ENCODE assay signal across 21 cellular contexts in genomic region chr9:31166516-31166915, GRCh38.
DNase-seq lines count a peak whose midpoint lies in the region; ATAC-seq and TF ChIP-seq lines count a peak whose summit lies in the region.
"Had no signal": no experiment of that assay in that cellular context is flagged by ENCODE, and none has a peak within 500 bp of the region (broad histone marks: within the 10 kb centered on the region; RNA-seq: fewer than 3 reads in every experiment).

No MANE protein-coding gene starts in this region.

- H3K36me3 Mint-ChIP-seq in stimulated activated effector memory CD8-positive, alpha-beta T cell treated with anti-CD3 and anti-CD28 coated beads, Interleukin-12 subunit alpha, Interleukin-12 subunit beta, amount 100 ng/mL, for 72 hours, result no peaks in the 10 kb centered on the region
- no peaks in the 10 kb centered on the region for H3K36me3 Mint-ChIP-seq in activated CD8-positive, alpha-beta memory T cell treated with anti-CD3 and anti-CD28 coated beads, Interleukin-2, amount 10 ng/mL, durations not matched to agents 7 days and 5 days
- H3K36me3 Mint-ChIP-seq in activated naive CD4-positive, alpha-beta T cell treated with anti-CD3 and anti-CD28 coated beads for 36 hours (ENCODE audit: low read depth), result no peaks in the 10 kb centered on the region
- H3K36me3 Mint-ChIP-seq: CD14-positive monocyte had no signal

- peak; percentile 8 for ATAC-seq in stimulated activated effector memory CD8-positive, alpha-beta T cell treated with anti-CD3 and anti-CD28 coated beads, Interleukin-12 subunit alpha, Interleukin-12 subunit beta, amount 100 ng/mL, for 72 hours
- no peak for ATAC-seq in activated CD8-positive, alpha-beta memory T cell treated with anti-CD3 and anti-CD28 coated beads, Interleukin-2, amount 10 ng/mL, durations not matched to agents 7 days and 5 days
- ATAC-seq: Right ventricle myocardium inferior had no signal

- no peaks in the 10 kb centered on the region for H3K27me3 ChIP-seq in A673 (replicated peaks; ENCODE audit: insufficient read depth, low read depth, low read length, poor library complexity)
- H3K27me3 ChIP-seq in BE2C, result no peaks in the 10 kb centered on the region
- H3K27me3 ChIP-seq: SJSA1 had no signal

- H3K36me3 ChIP-seq in A673 (ENCODE audit: insufficient read depth, low read length, poor library complexity, severe bottlenecking), result no peaks in the 10 kb centered on the region
- no peaks in the 10 kb centered on the region for H3K36me3 ChIP-seq in BE2C
- H3K36me3 ChIP-seq: SJSA1 had no signal

- H3K27ac ChIP-seq in A673 (ENCODE audit: low read depth, low read length, poor library complexity, severe bottlenecking), result no peak overlapping the region
- H3K27ac ChIP-seq: HL-60, PC-9, SJSA1 had no signal

- H3K9me3 ChIP-seq in A673 (ENCODE audit: low read depth, low read length, poor library complexity, severe bottlenecking) (no peaks in the 10 kb centered on the region), BE2C (no peaks in the 10 kb centered on the region)
- H3K9me3 ChIP-seq: SJSA1 had no signal

- no peak overlapping the region for H3K27ac Mint-ChIP-seq in stimulated activated effector memory CD8-positive, alpha-beta T cell treated with anti-CD3 and anti-CD28 coated beads, Interleukin-12 subunit alpha, Interleukin-12 subunit beta, amount 100 ng/mL, for 72 hours
- no peak overlapping the region for H3K27ac Mint-ChIP-seq in activated CD8-positive, alpha-beta memory T cell treated with anti-CD3 and anti-CD28 coated beads, Interleukin-2, amount 10 ng/mL, durations not matched to agents 7 days and 5 days
- H3K27ac Mint-ChIP-seq in activated naive CD4-positive, alpha-beta T cell treated with anti-CD3 and anti-CD28 coated beads for 36 hours, result no peak overlapping the region
- H3K27ac Mint-ChIP-seq: B cell had no signal

- no peak overlapping the region for H3K4me3 Mint-ChIP-seq in stimulated activated effector memory CD8-positive, alpha-beta T cell treated with anti-CD3 and anti-CD28 coated beads, Interleukin-12 subunit alpha, Interleukin-12 subunit beta, amount 100 ng/mL, for 72 hours
- no peak overlapping the region for H3K4me3 Mint-ChIP-seq in activated CD8-positive, alpha-beta memory T cell treated with anti-CD3 and anti-CD28 coated beads, Interleukin-2, amount 10 ng/mL, durations not matched to agents 7 days and 5 days
- no peak overlapping the region for H3K4me3 Mint-ChIP-seq in activated naive CD4-positive, alpha-beta T cell treated with anti-CD3 and anti-CD28 coated beads for 36 hours
- H3K4me3 Mint-ChIP-seq: B cell; CD14-positive monocyte; CD8-positive, alpha-beta memory T cell had no signal

- no peaks in the 10 kb centered on the region for H3K9me3 Mint-ChIP-seq in stimulated activated effector memory CD8-positive, alpha-beta T cell treated with anti-CD3 and anti-CD28 coated beads, Interleukin-12 subunit alpha, Interleukin-12 subunit beta, amount 100 ng/mL, for 72 hours
- H3K9me3 Mint-ChIP-seq in activated CD8-positive, alpha-beta memory T cell treated with anti-CD3 and anti-CD28 coated beads, Interleukin-2, amount 10 ng/mL, durations not matched to agents 7 days and 5 days (ENCODE audit: low read depth), result peaks cover 2% of the 10 kb centered on the region
- no peaks in the 10 kb centered on the region for H3K9me3 Mint-ChIP-seq in activated naive CD4-positive, alpha-beta T cell treated with anti-CD3 and anti-CD28 coated beads for 36 hours

- no TSS peak for BruUV-seq in A673 (replicated peaks; lab: Mats Ljungman, UMichigan)

- POLR2A ChIA-PET in A673 (lab: Charles Lee; ENCODE audit: low non-redundant PET), result no interaction called here

- intact Hi-C loops in A673 (cut with micrococcal nuclease; ENCODE audit: unreplicated experiment), result no loop called here
- intact Hi-C loops in activated naive CD4-positive, alpha-beta T cell treated with anti-CD3 and anti-CD28 coated beads for 36 hours (cut with micrococcal nuclease), result no loop called here

- H3K4me1 Mint-ChIP-seq in stimulated activated effector memory CD8-positive, alpha-beta T cell treated with anti-CD3 and anti-CD28 coated beads, Interleukin-12 subunit alpha, Interleukin-12 subunit beta, amount 100 ng/mL, for 72 hours, result no peaks in the 10 kb centered on the region
- no peaks in the 10 kb centered on the region for H3K4me1 Mint-ChIP-seq in activated CD8-positive, alpha-beta memory T cell treated with anti-CD3 and anti-CD28 coated beads, Interleukin-2, amount 10 ng/mL, durations not matched to agents 7 days and 5 days
- H3K4me1 Mint-ChIP-seq in activated naive CD4-positive, alpha-beta T cell treated with anti-CD3 and anti-CD28 coated beads for 36 hours (ENCODE audit: low read depth), result no peaks in the 10 kb centered on the region
- H3K4me1 Mint-ChIP-seq: B cell, CD14-positive monocyte had no signal

- H3K4me1 ChIP-seq in A673 (ENCODE audit: insufficient read depth, low read length, poor library complexity, severe bottlenecking) (no peaks in the 10 kb centered on the region), BE2C (no peaks in the 10 kb centered on the region; the same call in 1 of the 2 replicates)
- H3K4me1 ChIP-seq: SJSA1 had no signal

- no peaks in the 10 kb centered on the region for H3K27me3 Mint-ChIP-seq in activated CD8-positive, alpha-beta memory T cell treated with anti-CD3 and anti-CD28 coated beads, Interleukin-2, amount 10 ng/mL, durations not matched to agents 7 days and 5 days
- H3K27me3 Mint-ChIP-seq in activated naive CD4-positive, alpha-beta T cell treated with anti-CD3 and anti-CD28 coated beads for 36 hours (ENCODE audit: low read depth), result no peaks in the 10 kb centered on the region
- H3K27me3 Mint-ChIP-seq: B cell; CD8-positive, alpha-beta memory T cell had no signal

- DNase-seq in A673 (ENCODE audit: low spot score) (peak; percentile 22), BE2C (peak; percentile 70), NCI-H446 treated with DMSO at 0.1 percent for 48 hours (lab: John Stamatoyannopoulos, UW) (peak; percentile 87), HuH-7 (ENCODE audit: low spot score) (no peak)
- no peak for DNase-seq in stimulated activated effector memory CD8-positive, alpha-beta T cell treated with anti-CD3 and anti-CD28 coated beads, Interleukin-12 subunit alpha, Interleukin-12 subunit beta, amount 100 ng/mL, for 72 hours (ENCODE audit: low spot score in 2 of 2)
- no peak for DNase-seq in activated CD8-positive, alpha-beta memory T cell treated with anti-CD3 and anti-CD28 coated beads, Interleukin-2, amount 10 ng/mL, durations not matched to agents 7 days and 5 days
- no peak for DNase-seq in activated naive CD4-positive, alpha-beta T cell treated with anti-CD3 and anti-CD28 coated beads for 36 hours
- DNase-seq: Calu3; CD8-positive, alpha-beta memory T cell; H7; Karpas-422; MV-4-11; NCI-H2029 treated with DMSO at 0.1 percent for 48 hours; NCI-H526; PC-9; T-helper 2 cell had no signal

- TF ChIP-seq CTCF in A673 (conservative IDR thresholded peaks at IDR 0.05; ENCODE audit: low read depth, low read length) (no peak), BE2C (IDR thresholded peaks at IDR 0.05; ENCODE audit: low read depth, low read length) (no peak)

- CTCF ChIA-PET in A673 (lab: Charles Lee), result no interaction called here
- CTCF ChIA-PET in activated CD8-positive, alpha-beta memory T cell treated with anti-CD3 and anti-CD28 coated beads, Interleukin-2, amount 10 ng/mL, durations not matched to agents 7 days and 5 days (lab: Charles Lee), result no interaction called here
- CTCF ChIA-PET in activated naive CD4-positive, alpha-beta T cell treated with anti-CD3 and anti-CD28 coated beads for 36 hours (lab: Charles Lee), result no interaction called here

- H3K4me3 ChIP-seq in A673 (ENCODE audit: low read depth, low read length, poor library complexity, severe bottlenecking) (no peak overlapping the region), BE2C (ENCODE audit: low read depth, low read length) (no peak overlapping the region)
- H3K4me3 ChIP-seq: PC-9, SJSA1 had no signal

Comparison
In these comparisons a context has a peak if more than half of its experiments do, and no peak if none do; other contexts are left out.
1. DNase-seq: peak in A673 (single experiment), BE2C (single experiment) and NCI-H446 treated with DMSO at 0.1 percent for 48 hours (single experiment); none in stimulated activated effector memory CD8-positive, alpha-beta T cell treated with anti-CD3 and anti-CD28 coated beads, Interleukin-12 subunit alpha, Interleukin-12 subunit beta, amount 100 ng/mL, for 72 hours (0 of 2), activated CD8-positive, alpha-beta memory T cell treated with anti-CD3 and anti-CD28 coated beads, Interleukin-2, amount 10 ng/mL, durations not matched to agents 7 days and 5 days (single experiment), HuH-7 (single experiment) and activated naive CD4-positive, alpha-beta T cell treated with anti-CD3 and anti-CD28 coated beads for 36 hours (single experiment).